2 cellular contexts compared by ENCODE assay signal in the genomic region with DNA sequence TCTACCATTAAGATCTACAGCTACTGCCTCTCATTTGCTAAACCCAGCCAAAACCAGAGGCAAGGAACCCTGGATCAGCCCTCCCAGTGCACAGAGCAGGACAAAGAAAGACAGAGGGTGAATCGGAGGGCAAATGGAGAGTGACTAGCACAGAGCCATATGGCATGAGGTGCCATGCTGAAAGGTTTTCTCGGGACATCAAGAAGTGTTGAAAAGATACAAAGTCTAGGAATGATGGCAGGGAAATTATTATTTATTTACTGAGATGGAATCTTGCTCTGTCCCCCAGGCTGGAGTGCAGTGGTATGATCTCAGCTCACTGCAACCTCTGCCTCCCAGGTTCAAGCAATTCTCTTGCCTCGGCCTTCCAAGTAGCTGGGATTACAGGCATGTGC.
TF ChIP-seq lines count a peak whose summit lies in the region.

No MANE protein-coding gene starts in this region.

TF ChIP-seq in SK-N-SH, 30 proteins besides CTCF, POLR2A, EP300 and RAD21:
- TF ChIP-seq, protein P1, sequence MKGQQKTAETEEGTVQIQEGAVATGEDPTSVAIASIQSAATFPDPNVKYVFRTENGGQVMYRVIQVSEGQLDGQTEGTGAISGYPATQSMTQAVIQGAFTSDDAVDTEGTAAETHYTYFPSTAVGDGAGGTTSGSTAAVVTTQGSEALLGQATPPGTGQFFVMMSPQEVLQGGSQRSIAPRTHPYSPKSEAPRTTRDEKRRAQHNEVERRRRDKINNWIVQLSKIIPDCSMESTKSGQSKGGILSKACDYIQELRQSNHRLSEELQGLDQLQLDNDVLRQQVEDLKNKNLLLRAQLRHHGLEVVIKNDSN (IDR thresholded peaks at IDR 0.05; ENCODE audit: borderline replicate concordance, low read depth), result no peak
- TF ChIP-seq, protein P2, sequence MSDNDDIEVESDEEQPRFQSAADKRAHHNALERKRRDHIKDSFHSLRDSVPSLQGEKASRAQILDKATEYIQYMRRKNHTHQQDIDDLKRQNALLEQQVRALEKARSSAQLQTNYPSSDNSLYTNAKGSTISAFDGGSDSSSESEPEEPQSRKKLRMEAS (IDR thresholded peaks at IDR 0.05; ENCODE audit: low read depth), result no peak
- TF ChIP-seq RXRA (IDR thresholded peaks at IDR 0.05; ENCODE audit: borderline replicate concordance, low read depth) (no peak), FOXJ3 (CRISPR knock-in tag; IDR thresholded peaks at IDR 0.05) (no peak), RFX5 (IDR thresholded peaks at IDR 0.05; ENCODE audit: low read length) (no peak), JUND (IDR thresholded peaks at IDR 0.05) (no peak), FOSL2 (IDR thresholded peaks at IDR 0.05; ENCODE audit: borderline replicate concordance, low read depth) (no peak)
- TF ChIP-seq, protein P3, sequence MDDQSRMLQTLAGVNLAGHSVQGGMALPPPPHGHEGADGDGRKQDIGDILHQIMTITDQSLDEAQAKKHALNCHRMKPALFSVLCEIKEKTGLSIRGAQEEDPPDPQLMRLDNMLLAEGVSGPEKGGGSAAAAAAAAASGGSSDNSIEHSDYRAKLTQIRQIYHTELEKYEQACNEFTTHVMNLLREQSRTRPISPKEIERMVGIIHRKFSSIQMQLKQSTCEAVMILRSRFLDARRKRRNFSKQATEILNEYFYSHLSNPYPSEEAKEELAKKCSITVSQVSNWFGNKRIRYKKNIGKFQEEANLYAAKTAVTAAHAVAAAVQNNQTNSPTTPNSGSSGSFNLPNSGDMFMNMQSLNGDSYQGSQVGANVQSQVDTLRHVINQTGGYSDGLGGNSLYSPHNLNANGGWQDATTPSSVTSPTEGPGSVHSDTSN (IDR thresholded peaks at IDR 0.05), result no peak
- TF ChIP-seq, protein P4, sequence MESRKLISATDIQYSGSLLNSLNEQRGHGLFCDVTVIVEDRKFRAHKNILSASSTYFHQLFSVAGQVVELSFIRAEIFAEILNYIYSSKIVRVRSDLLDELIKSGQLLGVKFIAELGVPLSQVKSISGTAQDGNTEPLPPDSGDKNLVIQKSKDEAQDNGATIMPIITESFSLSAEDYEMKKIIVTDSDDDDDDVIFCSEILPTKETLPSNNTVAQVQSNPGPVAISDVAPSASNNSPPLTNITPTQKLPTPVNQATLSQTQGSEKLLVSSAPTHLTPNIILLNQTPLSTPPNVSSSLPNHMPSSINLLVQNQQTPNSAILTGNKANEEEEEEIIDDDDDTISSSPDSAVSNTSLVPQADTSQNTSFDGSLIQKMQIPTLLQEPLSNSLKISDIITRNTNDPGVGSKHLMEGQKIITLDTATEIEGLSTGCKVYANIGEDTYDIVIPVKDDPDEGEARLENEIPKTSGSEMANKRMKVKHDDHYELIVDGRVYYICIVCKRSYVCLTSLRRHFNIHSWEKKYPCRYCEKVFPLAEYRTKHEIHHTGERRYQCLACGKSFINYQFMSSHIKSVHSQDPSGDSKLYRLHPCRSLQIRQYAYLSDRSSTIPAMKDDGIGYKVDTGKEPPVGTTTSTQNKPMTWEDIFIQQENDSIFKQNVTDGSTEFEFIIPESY (IDR thresholded peaks at IDR 0.05; ENCODE audit: borderline replicate concordance, low read depth), result no peak
- TF ChIP-seq, protein P5, sequence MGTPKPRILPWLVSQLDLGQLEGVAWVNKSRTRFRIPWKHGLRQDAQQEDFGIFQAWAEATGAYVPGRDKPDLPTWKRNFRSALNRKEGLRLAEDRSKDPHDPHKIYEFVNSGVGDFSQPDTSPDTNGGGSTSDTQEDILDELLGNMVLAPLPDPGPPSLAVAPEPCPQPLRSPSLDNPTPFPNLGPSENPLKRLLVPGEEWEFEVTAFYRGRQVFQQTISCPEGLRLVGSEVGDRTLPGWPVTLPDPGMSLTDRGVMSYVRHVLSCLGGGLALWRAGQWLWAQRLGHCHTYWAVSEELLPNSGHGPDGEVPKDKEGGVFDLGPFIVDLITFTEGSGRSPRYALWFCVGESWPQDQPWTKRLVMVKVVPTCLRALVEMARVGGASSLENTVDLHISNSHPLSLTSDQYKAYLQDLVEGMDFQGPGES (IDR thresholded peaks at IDR 0.05; ENCODE audit: low read depth, low read length), result no peak

TF ChIP-seq in SK-N-SH treated with all-trans-retinoic acid at 6 μM for 48 hours, 23 proteins besides CTCF, POLR2A, EP300 and RAD21 (continued from another document):
- TF ChIP-seq, protein P6, sequence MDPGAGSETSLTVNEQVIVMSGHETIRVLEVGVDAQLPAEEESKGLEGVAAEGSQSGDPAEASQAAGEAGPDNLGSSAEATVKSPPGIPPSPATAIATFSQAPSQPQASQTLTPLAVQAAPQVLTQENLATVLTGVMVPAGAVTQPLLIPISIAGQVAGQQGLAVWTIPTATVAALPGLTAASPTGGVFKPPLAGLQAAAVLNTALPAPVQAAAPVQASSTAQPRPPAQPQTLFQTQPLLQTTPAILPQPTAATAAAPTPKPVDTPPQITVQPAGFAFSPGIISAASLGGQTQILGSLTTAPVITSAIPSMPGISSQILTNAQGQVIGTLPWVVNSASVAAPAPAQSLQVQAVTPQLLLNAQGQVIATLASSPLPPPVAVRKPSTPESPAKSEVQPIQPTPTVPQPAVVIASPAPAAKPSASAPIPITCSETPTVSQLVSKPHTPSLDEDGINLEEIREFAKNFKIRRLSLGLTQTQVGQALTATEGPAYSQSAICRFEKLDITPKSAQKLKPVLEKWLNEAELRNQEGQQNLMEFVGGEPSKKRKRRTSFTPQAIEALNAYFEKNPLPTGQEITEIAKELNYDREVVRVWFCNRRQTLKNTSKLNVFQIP (CRISPR knock-in tag; IDR thresholded peaks at IDR 0.05; ENCODE audit: borderline replicate concordance, low read depth), result no peak
- TF ChIP-seq TOX (CRISPR knock-in tag; IDR thresholded peaks at IDR 0.05; ENCODE audit: borderline replicate concordance), result no peak
- no peak for TF ChIP-seq ZNF70 (CRISPR knock-in tag; IDR thresholded peaks at IDR 0.05)
- TF ChIP-seq ZFP30 (CRISPR knock-in tag; IDR thresholded peaks at IDR 0.05), result no peak
- TF ChIP-seq, protein P7, sequence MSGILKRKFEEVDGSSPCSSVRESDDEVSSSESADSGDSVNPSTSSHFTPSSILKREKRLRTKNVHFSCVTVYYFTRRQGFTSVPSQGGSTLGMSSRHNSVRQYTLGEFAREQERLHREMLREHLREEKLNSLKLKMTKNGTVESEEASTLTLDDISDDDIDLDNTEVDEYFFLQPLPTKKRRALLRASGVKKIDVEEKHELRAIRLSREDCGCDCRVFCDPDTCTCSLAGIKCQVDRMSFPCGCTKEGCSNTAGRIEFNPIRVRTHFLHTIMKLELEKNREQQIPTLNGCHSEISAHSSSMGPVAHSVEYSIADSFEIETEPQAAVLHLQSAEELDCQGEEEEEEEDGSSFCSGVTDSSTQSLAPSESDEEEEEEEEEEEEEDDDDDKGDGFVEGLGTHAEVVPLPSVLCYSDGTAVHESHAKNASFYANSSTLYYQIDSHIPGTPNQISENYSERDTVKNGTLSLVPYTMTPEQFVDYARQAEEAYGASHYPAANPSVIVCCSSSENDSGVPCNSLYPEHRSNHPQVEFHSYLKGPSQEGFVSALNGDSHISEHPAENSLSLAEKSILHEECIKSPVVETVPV (CRISPR knock-in tag; IDR thresholded peaks at IDR 0.05), result no peak
- no peak for TF ChIP-seq TCF4 (CRISPR knock-in tag; IDR thresholded peaks at IDR 0.05; ENCODE audit: borderline replicate concordance)
- TF ChIP-seq, protein P8, sequence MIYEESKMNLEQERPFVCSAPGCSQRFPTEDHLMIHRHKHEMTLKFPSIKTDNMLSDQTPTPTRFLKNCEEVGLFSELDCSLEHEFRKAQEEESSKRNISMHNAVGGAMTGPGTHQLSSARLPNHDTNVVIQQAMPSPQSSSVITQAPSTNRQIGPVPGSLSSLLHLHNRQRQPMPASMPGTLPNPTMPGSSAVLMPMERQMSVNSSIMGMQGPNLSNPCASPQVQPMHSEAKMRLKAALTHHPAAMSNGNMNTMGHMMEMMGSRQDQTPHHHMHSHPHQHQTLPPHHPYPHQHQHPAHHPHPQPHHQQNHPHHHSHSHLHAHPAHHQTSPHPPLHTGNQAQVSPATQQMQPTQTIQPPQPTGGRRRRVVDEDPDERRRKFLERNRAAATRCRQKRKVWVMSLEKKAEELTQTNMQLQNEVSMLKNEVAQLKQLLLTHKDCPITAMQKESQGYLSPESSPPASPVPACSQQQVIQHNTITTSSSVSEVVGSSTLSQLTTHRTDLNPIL (CRISPR knock-in tag; IDR thresholded peaks at IDR 0.05; ENCODE audit: low read depth), result no peak
- TF ChIP-seq CSDC2 (CRISPR knock-in tag; IDR thresholded peaks at IDR 0.05), result no peak
- no peak for TF ChIP-seq PPARA (CRISPR knock-in tag; IDR thresholded peaks at IDR 0.05; ENCODE audit: borderline replicate concordance)
- TF ChIP-seq, protein P9, sequence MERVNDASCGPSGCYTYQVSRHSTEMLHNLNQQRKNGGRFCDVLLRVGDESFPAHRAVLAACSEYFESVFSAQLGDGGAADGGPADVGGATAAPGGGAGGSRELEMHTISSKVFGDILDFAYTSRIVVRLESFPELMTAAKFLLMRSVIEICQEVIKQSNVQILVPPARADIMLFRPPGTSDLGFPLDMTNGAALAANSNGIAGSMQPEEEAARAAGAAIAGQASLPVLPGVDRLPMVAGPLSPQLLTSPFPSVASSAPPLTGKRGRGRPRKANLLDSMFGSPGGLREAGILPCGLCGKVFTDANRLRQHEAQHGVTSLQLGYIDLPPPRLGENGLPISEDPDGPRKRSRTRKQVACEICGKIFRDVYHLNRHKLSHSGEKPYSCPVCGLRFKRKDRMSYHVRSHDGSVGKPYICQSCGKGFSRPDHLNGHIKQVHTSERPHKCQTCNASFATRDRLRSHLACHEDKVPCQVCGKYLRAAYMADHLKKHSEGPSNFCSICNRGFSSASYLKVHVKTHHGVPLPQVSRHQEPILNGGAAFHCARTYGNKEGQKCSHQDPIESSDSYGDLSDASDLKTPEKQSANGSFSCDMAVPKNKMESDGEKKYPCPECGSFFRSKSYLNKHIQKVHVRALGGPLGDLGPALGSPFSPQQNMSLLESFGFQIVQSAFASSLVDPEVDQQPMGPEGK (CRISPR knock-in tag; IDR thresholded peaks at IDR 0.05; ENCODE audit: borderline replicate concordance), result no peak
- no peak for TF ChIP-seq ZNF565 (CRISPR knock-in tag; conservative IDR thresholded peaks at IDR 0.05; ENCODE audit: low read depth)
